Comparison of ENCODE assay signal across 2 cellular contexts in genomic region chr16:66874079-66874775, GRCh38.
A peak's percentile ranks its signal among the peaks of the same experiment; 100 is the strongest.
TF ChIP-seq lines count a peak whose summit lies in the region.

No MANE protein-coding gene starts in this region.

TF ChIP-seq in HCT116, 20 proteins besides CTCF, POLR2A, EP300 and RAD21:
- TF ChIP-seq EGR1 (IDR thresholded peaks at IDR 0.05; ENCODE audit: low read depth) (no peak), EZH2phosphoT487 (IDR thresholded peaks at IDR 0.05; ENCODE audit: borderline replicate concordance) (no peak), ELF1 (IDR thresholded peaks at IDR 0.05; ENCODE audit: borderline replicate concordance, low read depth) (no peak), ATF3 (IDR thresholded peaks at IDR 0.05) (no peak), MAX (IDR thresholded peaks at IDR 0.05) (no peak), EZH2 (IDR thresholded peaks at IDR 0.05) (no peak), ZFX (IDR thresholded peaks at IDR 0.05) (no peak), TCF7L2 (IDR thresholded peaks at IDR 0.05; ENCODE audit: borderline replicate concordance, extremely low read depth, insufficient read depth, insufficient read length) (no peak), CEBPB (IDR thresholded peaks at IDR 0.05; ENCODE audit: low read depth) (no peak), REST (IDR thresholded peaks at IDR 0.05; ENCODE audit: low read depth) (no peak), SP1 (IDR thresholded peaks at IDR 0.05; ENCODE audit: low read depth) (no peak), ZBTB33 (IDR thresholded peaks at IDR 0.05; ENCODE audit: extremely low read depth, insufficient replicate concordance, low read length) (no peak), YY1 (IDR thresholded peaks at IDR 0.05; ENCODE audit: extremely low read depth, insufficient replicate concordance, low read depth, low read length) (no peak)

TF ChIP-seq in HepG2, 621 proteins besides CTCF, POLR2A, EP300 and RAD21:
- TF ChIP-seq ZNF263 (CRISPR knock-in tag; IDR thresholded peaks at IDR 0.05) (peak; percentile 58; the same call in 1 of the 2 replicates), FOXK2 (IDR thresholded peaks at IDR 0.05) (no peak), ZBTB1 (CRISPR knock-in tag; IDR thresholded peaks at IDR 0.05; ENCODE audit: borderline replicate concordance) (no peak)
